ENCODE assay signal across 8 cellular contexts in the genomic region with DNA sequence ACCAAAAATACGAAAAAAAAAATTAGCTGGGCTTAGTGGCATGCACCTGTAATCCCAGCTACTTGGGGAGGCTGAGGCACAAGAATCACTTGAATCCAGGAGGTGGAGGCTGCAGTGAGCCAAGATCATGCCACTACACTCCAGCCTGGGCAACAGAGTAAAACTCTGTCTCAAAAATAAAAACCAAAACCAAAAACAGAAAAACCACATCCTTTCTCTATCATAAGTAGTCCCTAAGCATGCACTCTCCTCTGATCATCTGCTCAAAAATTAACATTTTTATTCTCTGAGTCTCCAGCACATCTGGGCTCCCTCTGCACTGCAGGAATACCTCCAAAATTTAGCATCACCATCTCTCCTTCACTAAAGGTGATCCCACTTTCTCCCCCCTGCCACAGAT.
ATAC-seq and TF ChIP-seq lines count a peak whose summit lies in the region.
"Not testable (repeated sequence)": the region's sequence is repeated elsewhere in the genome, so short reads cannot be mapped to it uniquely, and the experiment has no call there.

No MANE protein-coding gene starts in this region.

- H3K27me3 ChIP-seq in BLaER1 treated with 17β-estradiol and CSF1 and Interleukin-3, amounts not matched to agents 10 nM and 100 nM; OCI-LY3 (ENCODE audit: low read depth, low read length): not testable (repeated sequence)

- not testable (repeated sequence) for H3K9me3 ChIP-seq in BLaER1 treated with 17β-estradiol and CSF1 and Interleukin-3, amounts not matched to agents 10 nM and 100 nM (replicated peaks in 1 of 11); OCI-LY3 (ENCODE audit: insufficient read depth, low read length)

- TF ChIP-seq CTCF in OCI-LY3 (IDR thresholded peaks at IDR 0.05; ENCODE audit: low read depth, low read length): not testable (repeated sequence)

- not testable (repeated sequence) for H3K36me3 ChIP-seq in BLaER1 treated with 17β-estradiol and CSF1 and Interleukin-3, amounts not matched to agents 10 nM and 100 nM; OCI-LY3 (replicated peaks; ENCODE audit: low read depth, low read length)

- not testable (repeated sequence) for H4K20me1 ChIP-seq in BLaER1 treated with 17β-estradiol and CSF1 and Interleukin-3, amounts not matched to agents 10 nM and 100 nM; OCI-LY3 (ENCODE audit: insufficient read depth, low read length)

- H3K9ac ChIP-seq in BLaER1 treated with 17β-estradiol and CSF1 and Interleukin-3, amounts not matched to agents 10 nM and 100 nM: peak overlapping the region in 1 of 11 experiments; percentile 10; a peak in 1 of 22 replicates
- H3K9ac ChIP-seq in OCI-LY3 (ENCODE audit: low read length): peak overlapping the region; percentile 64

- peak overlapping the region; percentile 11 to 75 (median 56); a peak in 20 of 22 replicates for H3K4me2 ChIP-seq in BLaER1 treated with 17β-estradiol and CSF1 and Interleukin-3, amounts not matched to agents 10 nM and 100 nM
- H3K4me2 ChIP-seq in OCI-LY3 (ENCODE audit: low read length): peak overlapping the region; percentile 80

- H3K79me2 ChIP-seq in OCI-LY3 (ENCODE audit: low read length): not testable (repeated sequence)

- peak overlapping the region; percentile 37 for H2AFZ ChIP-seq in OCI-LY3 (ENCODE audit: low read depth, low read length)

- H3K27ac ChIP-seq in BLaER1 treated with 17β-estradiol and CSF1 and Interleukin-3, amounts not matched to agents 10 nM and 100 nM: not testable (repeated sequence)
- H3K27ac ChIP-seq in OCI-LY3 (ENCODE audit: low read length): peak overlapping the region; percentile 83

- not testable (repeated sequence) for H3K4me3 ChIP-seq in BLaER1 treated with 17β-estradiol and CSF1 and Interleukin-3, amounts not matched to agents 10 nM and 100 nM
- peak overlapping the region; percentile 62 for H3K4me3 ChIP-seq in OCI-LY3 (ENCODE audit: low read length)

- ATAC-seq in GM18858 (IDR thresholded peaks at IDR 0.05; ENCODE audit: unreplicated experiment) (peak; percentile 95), GM19395 (IDR thresholded peaks at IDR 0.05; ENCODE audit: unreplicated experiment) (peak; percentile 95), GM21528 (IDR thresholded peaks at IDR 0.05; ENCODE audit: low FRiP score, unreplicated experiment) (peak; percentile 97), HG02763 (IDR thresholded peaks at IDR 0.05; ENCODE audit: unreplicated experiment) (peak; percentile 86), HG03066 (IDR thresholded peaks at IDR 0.05; ENCODE audit: low read depth, unreplicated experiment) (peak; percentile 86), HG03457 (IDR thresholded peaks at IDR 0.05; ENCODE audit: unreplicated experiment) (peak; percentile 93)

- H3K4me1 ChIP-seq in BLaER1 treated with 17β-estradiol and CSF1 and Interleukin-3, amounts not matched to agents 10 nM and 100 nM: peaks cover 11 to 26% (median 16%) of the 10 kb centered on the region in 10 experiments
- H3K4me1 ChIP-seq in OCI-LY3 (ENCODE audit: low read length): peaks cover 40% of the 10 kb centered on the region
